In the genomic region with DNA sequence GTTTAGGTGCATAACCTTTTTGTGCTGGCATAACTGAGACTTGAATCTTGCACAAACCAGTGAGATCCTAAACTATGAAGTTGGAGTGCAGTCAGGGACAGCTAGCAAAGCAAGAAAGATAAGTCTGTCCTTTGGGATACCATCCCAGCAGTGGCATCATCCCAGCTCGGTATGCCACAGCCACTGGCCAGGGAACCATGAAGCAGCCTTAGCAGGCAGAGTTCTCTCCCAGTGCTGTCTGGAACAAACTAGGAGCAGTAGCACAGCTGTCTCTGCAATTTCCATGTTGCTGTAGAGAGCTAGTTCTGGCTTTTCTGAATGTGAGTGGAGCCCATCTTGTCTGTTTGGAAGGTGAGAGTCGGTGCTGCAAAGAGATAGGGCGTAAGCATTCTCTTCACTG, we compare ENCODE assay signal across 16 cellular contexts.
"Had no signal": no experiment of that assay in that cellular context is flagged by ENCODE, and none has a peak within 500 bp of the region (broad histone marks: within the 10 kb centered on the region; RNA-seq: fewer than 3 reads in every experiment).

No MANE protein-coding gene starts in this region.

- H3K4me1 ChIP-seq: foreskin keratinocyte, pancreas, prostate gland, vagina had no signal

- H3K27me3 ChIP-seq: foreskin keratinocyte, pancreas, vagina had no signal

- H3K4me2 ChIP-seq: smooth muscle cell had no signal

- H3K27ac Mint-ChIP-seq: naive thymus-derived CD8-positive, alpha-beta T cell had no signal

- H3K4me3 ChIP-seq: pancreas, prostate gland, smooth muscle cell, vagina had no signal

- H3K4me3 Mint-ChIP-seq: naive thymus-derived CD8-positive, alpha-beta T cell; neural crest cell had no signal

- H3K27ac ChIP-seq: foreskin keratinocyte, pancreas, prostate gland, vagina had no signal

- H3K36me3 ChIP-seq: pancreas, prostate gland, vagina had no signal

- H3K9me3 Mint-ChIP-seq: naive thymus-derived CD8-positive, alpha-beta T cell had no signal

- H3K36me3 Mint-ChIP-seq: naive thymus-derived CD8-positive, alpha-beta T cell had no signal

- ATAC-seq: esophagus mucosa; foreskin keratinocyte; left colon; naive thymus-derived CD8-positive, alpha-beta T cell; pancreas had no signal

- DNase-seq: effector memory CD4-positive, alpha-beta T cell; foreskin keratinocyte; kidney; left colon; mammary epithelial cell; naive thymus-derived CD8-positive, alpha-beta T cell; nucleus accumbens; pancreas; stimulated activated CD4-positive, alpha-beta T cell treated with anti-CD3 and anti-CD28 coated beads, Interleukin-2, amount 100 ng/mL, for 48 hours; stimulated activated naive CD4-positive, alpha-beta T cell treated with Interleukin-2 at 50 U/mL for 16 hours; trophoblast cell had no signal

- H3K4me1 Mint-ChIP-seq: naive thymus-derived CD8-positive, alpha-beta T cell; neural crest cell had no signal

- H3K9me3 ChIP-seq: pancreas, prostate gland, vagina had no signal
